ENCODE assay signal across 1 cellular context in the genomic region with DNA sequence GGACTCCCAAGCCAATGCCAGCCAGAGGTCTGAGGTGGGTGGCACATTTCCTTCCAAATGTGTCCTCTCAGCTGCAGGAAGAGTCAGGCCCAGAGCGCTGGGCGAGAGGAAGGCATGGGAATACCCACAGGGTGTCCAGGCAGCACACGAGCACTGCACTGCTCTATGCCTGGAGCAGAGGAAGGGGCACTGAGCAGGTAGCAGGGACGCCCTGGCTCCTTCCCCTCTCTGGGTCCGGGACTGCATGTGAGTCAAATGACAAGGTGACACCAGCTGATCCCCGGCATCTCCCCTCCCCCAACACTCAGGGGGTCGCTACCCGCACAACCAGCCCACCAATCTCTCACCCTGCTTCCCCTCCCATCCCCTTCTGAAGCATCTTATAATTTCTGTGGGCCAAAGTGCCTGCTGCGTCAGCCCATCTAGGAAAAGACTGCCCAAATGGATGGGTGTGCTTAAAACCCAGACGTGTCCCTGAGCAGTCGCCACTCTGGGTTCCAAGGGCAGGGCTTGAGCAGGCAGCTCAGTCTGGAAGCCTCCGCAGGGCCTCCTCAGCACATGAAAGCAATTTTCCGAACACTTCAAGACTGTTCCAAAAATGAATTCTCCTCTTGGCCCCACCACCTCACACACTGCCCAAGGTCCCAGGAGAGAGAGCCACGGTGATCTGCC.
TF ChIP-seq lines count a peak whose summit lies in the region.

No MANE protein-coding gene starts in this region.

TF ChIP-seq in GM23338, 12 proteins besides CTCF, POLR2A, EP300 and RAD21 (continued from another document):
- TF ChIP-seq, protein P1, sequence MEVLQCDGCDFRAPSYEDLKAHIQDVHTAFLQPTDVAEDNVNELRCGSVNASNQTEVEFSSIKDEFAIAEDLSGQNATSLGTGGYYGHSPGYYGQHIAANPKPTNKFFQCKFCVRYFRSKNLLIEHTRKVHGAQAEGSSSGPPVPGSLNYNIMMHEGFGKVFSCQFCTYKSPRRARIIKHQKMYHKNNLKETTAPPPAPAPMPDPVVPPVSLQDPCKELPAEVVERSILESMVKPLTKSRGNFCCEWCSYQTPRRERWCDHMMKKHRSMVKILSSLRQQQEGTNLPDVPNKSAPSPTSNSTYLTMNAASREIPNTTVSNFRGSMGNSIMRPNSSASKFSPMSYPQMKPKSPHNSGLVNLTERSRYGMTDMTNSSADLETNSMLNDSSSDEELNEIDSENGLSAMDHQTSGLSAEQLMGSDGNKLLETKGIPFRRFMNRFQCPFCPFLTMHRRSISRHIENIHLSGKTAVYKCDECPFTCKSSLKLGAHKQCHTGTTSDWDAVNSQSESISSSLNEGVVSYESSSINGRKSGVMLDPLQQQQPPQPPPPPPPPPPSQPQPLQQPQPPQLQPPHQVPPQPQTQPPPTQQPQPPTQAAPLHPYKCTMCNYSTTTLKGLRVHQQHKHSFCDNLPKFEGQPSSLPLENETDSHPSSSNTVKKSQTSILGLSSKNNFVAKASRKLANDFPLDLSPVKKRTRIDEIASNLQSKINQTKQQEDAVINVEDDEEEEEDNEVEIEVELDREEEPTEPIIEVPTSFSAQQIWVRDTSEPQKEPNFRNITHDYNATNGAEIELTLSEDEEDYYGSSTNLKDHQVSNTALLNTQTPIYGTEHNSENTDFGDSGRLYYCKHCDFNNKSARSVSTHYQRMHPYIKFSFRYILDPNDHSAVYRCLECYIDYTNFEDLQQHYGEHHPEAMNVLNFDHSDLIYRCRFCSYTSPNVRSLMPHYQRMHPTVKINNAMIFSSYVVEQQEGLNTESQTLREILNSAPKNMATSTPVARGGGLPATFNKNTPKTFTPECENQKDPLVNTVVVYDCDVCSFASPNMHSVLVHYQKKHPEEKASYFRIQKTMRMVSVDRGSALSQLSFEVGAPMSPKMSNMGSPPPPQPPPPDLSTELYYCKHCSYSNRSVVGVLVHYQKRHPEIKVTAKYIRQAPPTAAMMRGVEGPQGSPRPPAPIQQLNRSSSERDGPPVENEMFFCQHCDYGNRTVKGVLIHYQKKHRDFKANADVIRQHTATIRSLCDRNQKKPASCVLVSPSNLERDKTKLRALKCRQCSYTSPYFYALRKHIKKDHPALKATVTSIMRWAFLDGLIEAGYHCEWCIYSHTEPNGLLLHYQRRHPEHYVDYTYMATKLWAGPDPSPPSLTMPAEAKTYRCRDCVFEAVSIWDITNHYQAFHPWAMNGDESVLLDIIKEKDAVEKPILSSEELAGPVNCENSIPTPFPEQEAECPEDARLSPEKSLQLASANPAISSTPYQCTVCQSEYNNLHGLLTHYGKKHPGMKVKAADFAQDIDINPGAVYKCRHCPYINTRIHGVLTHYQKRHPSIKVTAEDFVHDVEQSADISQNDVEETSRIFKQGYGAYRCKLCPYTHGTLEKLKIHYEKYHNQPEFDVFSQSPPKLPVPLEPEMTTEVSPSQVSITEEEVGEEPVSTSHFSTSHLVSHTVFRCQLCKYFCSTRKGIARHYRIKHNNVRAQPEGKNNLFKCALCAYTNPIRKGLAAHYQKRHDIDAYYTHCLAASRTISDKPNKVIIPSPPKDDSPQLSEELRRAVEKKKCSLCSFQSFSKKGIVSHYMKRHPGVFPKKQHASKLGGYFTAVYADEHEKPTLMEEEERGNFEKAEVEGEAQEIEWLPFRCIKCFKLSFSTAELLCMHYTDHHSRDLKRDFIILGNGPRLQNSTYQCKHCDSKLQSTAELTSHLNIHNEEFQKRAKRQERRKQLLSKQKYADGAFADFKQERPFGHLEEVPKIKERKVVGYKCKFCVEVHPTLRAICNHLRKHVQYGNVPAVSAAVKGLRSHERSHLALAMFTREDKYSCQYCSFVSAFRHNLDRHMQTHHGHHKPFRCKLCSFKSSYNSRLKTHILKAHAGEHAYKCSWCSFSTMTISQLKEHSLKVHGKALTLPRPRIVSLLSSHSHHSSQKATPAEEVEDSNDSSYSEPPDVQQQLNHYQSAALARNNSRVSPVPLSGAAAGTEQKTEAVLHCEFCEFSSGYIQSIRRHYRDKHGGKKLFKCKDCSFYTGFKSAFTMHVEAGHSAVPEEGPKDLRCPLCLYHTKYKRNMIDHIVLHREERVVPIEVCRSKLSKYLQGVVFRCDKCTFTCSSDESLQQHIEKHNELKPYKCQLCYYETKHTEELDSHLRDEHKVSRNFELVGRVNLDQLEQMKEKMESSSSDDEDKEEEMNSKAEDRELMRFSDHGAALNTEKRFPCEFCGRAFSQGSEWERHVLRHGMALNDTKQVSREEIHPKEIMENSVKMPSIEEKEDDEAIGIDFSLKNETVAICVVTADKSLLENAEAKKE (CRISPR knock-in tag; IDR thresholded peaks at IDR 0.05) = no peak
- TF ChIP-seq JUNB (IDR thresholded peaks at IDR 0.05; ENCODE audit: unreplicated experiment) (no peak), CREB1 (CRISPR knock-in tag; IDR thresholded peaks at IDR 0.05; ENCODE audit: low read depth) (no peak), NANOG (IDR thresholded peaks at IDR 0.05; ENCODE audit: borderline replicate concordance) (no peak), POLR2AphosphoS5 (IDR thresholded peaks at IDR 0.05; ENCODE audit: low read depth) (no peak), ZNF114 (CRISPR knock-in tag; IDR thresholded peaks at IDR 0.05) (no peak), EZH2phosphoT487 (IDR thresholded peaks at IDR 0.05; ENCODE audit: unreplicated experiment) (no peak), EZH2 (IDR thresholded peaks at IDR 0.05; ENCODE audit: low read depth, unreplicated experiment) (no peak), STAT1 (IDR thresholded peaks at IDR 0.05; ENCODE audit: unreplicated experiment) (no peak)
- TF ChIP-seq, protein P2, sequence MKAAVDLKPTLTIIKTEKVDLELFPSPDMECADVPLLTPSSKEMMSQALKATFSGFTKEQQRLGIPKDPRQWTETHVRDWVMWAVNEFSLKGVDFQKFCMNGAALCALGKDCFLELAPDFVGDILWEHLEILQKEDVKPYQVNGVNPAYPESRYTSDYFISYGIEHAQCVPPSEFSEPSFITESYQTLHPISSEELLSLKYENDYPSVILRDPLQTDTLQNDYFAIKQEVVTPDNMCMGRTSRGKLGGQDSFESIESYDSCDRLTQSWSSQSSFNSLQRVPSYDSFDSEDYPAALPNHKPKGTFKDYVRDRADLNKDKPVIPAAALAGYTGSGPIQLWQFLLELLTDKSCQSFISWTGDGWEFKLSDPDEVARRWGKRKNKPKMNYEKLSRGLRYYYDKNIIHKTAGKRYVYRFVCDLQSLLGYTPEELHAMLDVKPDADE (IDR thresholded peaks at IDR 0.05) = no peak
- TF ChIP-seq, protein P3, sequence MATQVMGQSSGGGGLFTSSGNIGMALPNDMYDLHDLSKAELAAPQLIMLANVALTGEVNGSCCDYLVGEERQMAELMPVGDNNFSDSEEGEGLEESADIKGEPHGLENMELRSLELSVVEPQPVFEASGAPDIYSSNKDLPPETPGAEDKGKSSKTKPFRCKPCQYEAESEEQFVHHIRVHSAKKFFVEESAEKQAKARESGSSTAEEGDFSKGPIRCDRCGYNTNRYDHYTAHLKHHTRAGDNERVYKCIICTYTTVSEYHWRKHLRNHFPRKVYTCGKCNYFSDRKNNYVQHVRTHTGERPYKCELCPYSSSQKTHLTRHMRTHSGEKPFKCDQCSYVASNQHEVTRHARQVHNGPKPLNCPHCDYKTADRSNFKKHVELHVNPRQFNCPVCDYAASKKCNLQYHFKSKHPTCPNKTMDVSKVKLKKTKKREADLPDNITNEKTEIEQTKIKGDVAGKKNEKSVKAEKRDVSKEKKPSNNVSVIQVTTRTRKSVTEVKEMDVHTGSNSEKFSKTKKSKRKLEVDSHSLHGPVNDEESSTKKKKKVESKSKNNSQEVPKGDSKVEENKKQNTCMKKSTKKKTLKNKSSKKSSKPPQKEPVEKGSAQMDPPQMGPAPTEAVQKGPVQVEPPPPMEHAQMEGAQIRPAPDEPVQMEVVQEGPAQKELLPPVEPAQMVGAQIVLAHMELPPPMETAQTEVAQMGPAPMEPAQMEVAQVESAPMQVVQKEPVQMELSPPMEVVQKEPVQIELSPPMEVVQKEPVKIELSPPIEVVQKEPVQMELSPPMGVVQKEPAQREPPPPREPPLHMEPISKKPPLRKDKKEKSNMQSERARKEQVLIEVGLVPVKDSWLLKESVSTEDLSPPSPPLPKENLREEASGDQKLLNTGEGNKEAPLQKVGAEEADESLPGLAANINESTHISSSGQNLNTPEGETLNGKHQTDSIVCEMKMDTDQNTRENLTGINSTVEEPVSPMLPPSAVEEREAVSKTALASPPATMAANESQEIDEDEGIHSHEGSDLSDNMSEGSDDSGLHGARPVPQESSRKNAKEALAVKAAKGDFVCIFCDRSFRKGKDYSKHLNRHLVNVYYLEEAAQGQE (IDR thresholded peaks at IDR 0.05; ENCODE audit: unreplicated experiment) = no peak
